In the genomic region with DNA sequence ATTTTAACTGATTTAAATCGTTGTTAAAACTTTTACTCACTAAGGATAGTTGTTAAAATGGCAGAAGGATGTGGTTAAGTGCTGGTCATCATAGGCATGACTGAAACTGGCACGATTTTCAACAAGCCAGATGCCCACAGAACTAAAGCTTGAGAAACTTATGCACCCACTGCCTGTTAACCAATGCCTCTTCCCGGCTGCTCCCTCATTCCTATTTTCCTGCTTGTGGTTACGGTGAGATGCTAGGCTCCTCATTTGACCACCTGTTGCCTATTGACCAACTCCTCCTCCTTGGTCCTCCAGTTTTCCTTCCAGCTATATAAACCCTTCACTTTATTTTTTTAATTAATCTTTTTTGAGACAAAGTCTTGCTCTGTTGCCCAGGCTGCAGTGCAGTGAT, we compare ENCODE assay signal across 16 cellular contexts.
"Had no signal": no experiment of that assay in that cellular context is flagged by ENCODE, and none has a peak within 500 bp of the region (broad histone marks: within the 10 kb centered on the region; RNA-seq: fewer than 3 reads in every experiment).

No MANE protein-coding gene starts in this region.

- H3K4me1 ChIP-seq: breast epithelium, parathyroid adenoma, tibial artery had no signal

- ATAC-seq: activated CD4-positive, CD25-positive, alpha-beta regulatory T cell treated with anti-CD3 and anti-CD28 coated beads, Interleukin-2, amount 50 U/mL, for 24 hours; activated T-cell treated with anti-CD3 and anti-CD28 coated beads, Interleukin-2, amount 50 U/mL, for 72 hours; natural killer cell had no signal

- H2AFZ ChIP-seq: parathyroid adenoma had no signal

- H3K36me3 ChIP-seq: breast epithelium, neutrophil, tibial artery had no signal

- H3K27me3 ChIP-seq: breast epithelium, neutrophil had no signal

- H3K79me2 ChIP-seq: parathyroid adenoma had no signal

- DNase-seq: activated CD4-positive, alpha-beta T cell treated with anti-CD3 and anti-CD28 coated beads, Interleukin-2, amount 50 U/mL, for 1 hour; activated CD8-positive, alpha-beta memory T cell treated with anti-CD3 and anti-CD28 coated beads for 24 hours; activated effector memory CD4-positive, alpha-beta T cell treated with anti-CD3 and anti-CD28 coated beads, Interleukin-2, amount 50 U/mL, for 16 hours; activated naive CD4-positive, alpha-beta T cell treated with anti-CD3 and anti-CD28 coated beads, Interleukin-2, amount 50 U/mL, for 16 hours; activated T-cell treated with anti-CD3 and anti-CD28 coated beads, Interleukin-2, amount 50 U/mL, for 72 hours; mesendoderm; natural killer cell; stimulated activated naive CD4-positive, alpha-beta T cell; substantia nigra; T1000 had no signal

- H3K9ac ChIP-seq: parathyroid adenoma had no signal

- H3K4me3 ChIP-seq: breast epithelium, coronary artery, tibial artery had no signal

- H3K9me3 ChIP-seq: neutrophil, tibial artery had no signal

- H3K27ac ChIP-seq: breast epithelium, coronary artery, neutrophil, parathyroid adenoma, tibial artery had no signal
